ENCODE assay signal across 8 cellular contexts in the genomic region with DNA sequence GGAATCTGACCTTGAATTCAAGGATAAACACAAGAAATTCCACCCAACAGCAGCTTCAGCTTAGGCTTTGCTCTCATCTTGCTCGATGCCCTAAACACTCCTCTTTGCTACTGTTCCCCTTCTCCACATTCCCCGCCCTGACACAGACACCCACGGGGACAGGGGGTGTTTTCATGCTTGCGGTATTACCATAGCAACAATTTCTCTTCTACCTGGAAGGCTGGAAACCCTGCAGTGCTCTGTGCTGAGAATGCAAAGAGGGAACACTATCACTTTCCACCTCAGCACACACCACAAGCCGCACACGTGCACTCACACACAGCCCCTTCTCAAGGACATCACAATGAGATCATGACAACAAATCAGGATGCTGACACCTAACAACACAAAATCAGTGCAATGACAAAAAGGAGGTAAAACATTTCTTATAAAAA.
DNase-seq lines count a peak whose midpoint lies in the region; ATAC-seq lines count a peak whose summit lies in the region.

No MANE protein-coding gene starts in this region.

- ATAC-seq in HG03442 (IDR thresholded peaks at IDR 0.05; ENCODE audit: unreplicated experiment) (peak; percentile 55), left ventricle myocardium superior (peak; percentile 22)

- intact Hi-C loops in left ventricle myocardium superior (cut with micrococcal nuclease), result loop anchor here (10.0 kb wide), 1 partner anchor 205 kb away; no protein-coding TSS in a partner anchor

- DNase-seq in activated naive CD4-positive, alpha-beta T cell treated with Interleukin-2 at 50 U/mL for 16 hours, result peak; percentile 79
- no peak for DNase-seq in activated naive CD4-positive, alpha-beta T cell (lab: John Stamatoyannopoulos, UW)
- DNase-seq in activated CD8-positive, alpha-beta memory T cell treated with anti-CD3 and anti-CD28 coated beads, Interleukin-2, amount 50 U/mL, for 4 hours, result peak; percentile 68
- DNase-seq in left ventricle myocardium superior (no peak), COLO668 (lab: John Stamatoyannopoulos, UW; ENCODE audit: unreplicated experiment) (no peak), cerebellum (ENCODE audit: low spot score) (no peak)
- peak; percentile 54 to 74 (median 60) for DNase-seq in stimulated activated CD4-positive, alpha-beta T cell treated with anti-CD3 and anti-CD28 coated beads, TNF-alpha, amount 100 ng/mL, for 24 hours (ENCODE audit: low read depth in 3 of 3)

Comparison
In these comparisons a context has a peak if more than half of its experiments do, and no peak if none do; other contexts are left out.
1. DNase-seq: peak in activated naive CD4-positive, alpha-beta T cell treated with Interleukin-2 at 50 U/mL for 16 hours (single experiment), activated CD8-positive, alpha-beta memory T cell treated with anti-CD3 and anti-CD28 coated beads, Interleukin-2, amount 50 U/mL, for 4 hours (single experiment) and stimulated activated CD4-positive, alpha-beta T cell treated with anti-CD3 and anti-CD28 coated beads, TNF-alpha, amount 100 ng/mL, for 24 hours (3 of 3); none in activated naive CD4-positive, alpha-beta T cell (0 of 4), left ventricle myocardium superior (single experiment), COLO668 (single experiment) and cerebellum (single experiment).